Comparison of ENCODE assay signal across 8 cellular contexts in genomic region chr22:50274311-50274710, GRCh38. TPM values are rescaled to one million over a fixed set of nuclear protein-coding genes. Genes with fewer than 3 reads are reported as not detected.
A peak's percentile ranks its signal among the peaks of the same experiment; 100 is the strongest.
DNase-seq lines count a peak whose midpoint lies in the region; ATAC-seq and TF ChIP-seq lines count a peak whose summit lies in the region.

No MANE protein-coding gene starts in this region.

- H3K36me3 Mint-ChIP-seq in IgD-negative memory B cell: no peaks in the 10 kb centered on the region
- peaks cover 8% of the 10 kb centered on the region for H3K36me3 Mint-ChIP-seq in neural crest cell (ENCODE audit: low read depth)

- H3K27me3 Mint-ChIP-seq in IgD-negative memory B cell (peaks cover 5% of the 10 kb centered on the region), neural crest cell (ENCODE audit: low read depth) (peaks cover 20% of the 10 kb centered on the region)

- H3K4me1 Mint-ChIP-seq in IgD-negative memory B cell: peaks cover 0 to 2% (median 0%) of the 10 kb centered on the region in 3 donors
- peaks cover 11% of the 10 kb centered on the region for H3K4me1 Mint-ChIP-seq in neural crest cell

- no peak for ATAC-seq in HG02571 (IDR thresholded peaks at IDR 0.05; ENCODE audit: unreplicated experiment)
- ATAC-seq in GM21515 (IDR thresholded peaks at IDR 0.05; ENCODE audit: unreplicated experiment): no peak
- ATAC-seq in HG03097 (IDR thresholded peaks at IDR 0.05; ENCODE audit: low FRiP score, unreplicated experiment): no peak

- H3K4me3 Mint-ChIP-seq in IgD-negative memory B cell (peak overlapping the region in 3 of 4 donors; percentile 33 to 80 (median 57)), neural crest cell (peak overlapping the region; percentile 79)

- TF ChIP-seq CTCF in epithelial cell of esophagus (IDR thresholded peaks at IDR 0.05; ENCODE audit: insufficient read depth, low read depth, low read length, missing control alignments): peak; percentile 42
- TF ChIP-seq CTCF in neural crest cell (conservative IDR thresholded peaks at IDR 0.05): peak; percentile 51

- peak; percentile 62 for DNase-seq in Daoy (ENCODE audit: low read depth)
- peak; percentile 31 for DNase-seq in T-helper 9 cell
- peak; percentile 65 for DNase-seq in epithelial cell of esophagus (ENCODE audit: low read depth)
- no peak for DNase-seq in neural crest cell (ENCODE audit: low read depth, low spot score)

- H3K4me3 ChIP-seq in epithelial cell of esophagus (ENCODE audit: low read length): no peak overlapping the region

- H3K27ac Mint-ChIP-seq in IgD-negative memory B cell (peak overlapping the region in 2 of 3 donors; percentile 38 to 88), neural crest cell (ENCODE audit: unreplicated experiment) (no peak overlapping the region)

- H3K9me3 Mint-ChIP-seq in IgD-negative memory B cell (no peaks in the 10 kb centered on the region), neural crest cell (no peaks in the 10 kb centered on the region)

RNA-seq across cellular contexts. Expression of gene MAPK11, which starts 4.1 kb away (rescaled TPM):
- 1.3 and 4.8 TPM in 2 replicates for total RNA-seq in Daoy (2014; rRNA removed; shearing (Covaris generic))
- polyA plus RNA-seq in IgD-negative memory B cell: 0.59 TPM
- 15.9 and 16.3 TPM in 2 replicates for total RNA-seq in neural crest cell

RNA-seq across cellular contexts. Expression of gene MAPK12, which starts 12.8 kb away (rescaled TPM):
- 14.6 and 16.9 TPM in 2 replicates for total RNA-seq in Daoy (2014; rRNA removed; shearing (Covaris generic))
- polyA plus RNA-seq in IgD-negative memory B cell: 0.94 TPM
- 45.1 and 46.5 TPM in 2 replicates for total RNA-seq in neural crest cell

RNA-seq across cellular contexts. Expression of gene HDAC10, which starts 23.2 kb away (rescaled TPM):
- total RNA-seq in Daoy (2014; rRNA removed; shearing (Covaris generic)): 5.1 and 18.1 TPM in 2 replicates
- 8.6 TPM for polyA plus RNA-seq in IgD-negative memory B cell
- total RNA-seq in neural crest cell: 49.9 and 52.9 TPM in 2 replicates

RNA-seq across cellular contexts. Expression of gene TUBGCP6, which starts 29.5 kb away (rescaled TPM):
- 9.0 and 17.3 TPM in 2 replicates for total RNA-seq in Daoy (2014; rRNA removed; shearing (Covaris generic))
- 17.0 TPM for polyA plus RNA-seq in IgD-negative memory B cell
- 48.8 and 54.4 TPM in 2 replicates for total RNA-seq in neural crest cell

RNA-seq across cellular contexts. Expression of gene PLXNB2, which starts 33.1 kb away (rescaled TPM):
- 35.8 and 42.4 TPM in 2 replicates for total RNA-seq in Daoy (2014; rRNA removed; shearing (Covaris generic))
- 2.7 TPM for polyA plus RNA-seq in IgD-negative memory B cell
- total RNA-seq in neural crest cell: 128 and 130 TPM in 2 replicates
